ENCODE assay signal across 8 cellular contexts in the genomic region with DNA sequence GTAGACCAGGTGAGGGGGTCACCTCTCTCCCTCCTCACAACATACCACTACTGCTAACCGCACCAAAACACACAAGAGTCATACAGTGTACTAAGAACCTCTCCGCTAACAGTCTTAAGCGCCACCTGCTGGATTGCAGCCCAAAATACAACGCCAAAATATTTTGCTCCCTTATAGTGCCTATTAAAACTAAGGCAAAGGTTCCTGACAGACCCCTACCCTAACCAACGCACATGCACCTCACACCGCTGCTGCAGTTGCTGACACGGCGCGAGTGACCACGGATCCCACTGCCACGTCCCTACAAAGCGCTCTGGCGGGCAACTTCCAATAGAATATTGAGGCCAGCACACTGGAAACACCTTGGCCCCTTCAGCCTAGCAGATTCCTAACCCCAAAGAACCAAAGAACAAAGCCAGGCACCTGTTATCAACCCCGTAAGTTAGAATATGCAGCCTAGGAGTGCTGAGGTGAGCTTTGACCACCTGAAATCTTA.
DNase-seq lines count a peak whose midpoint lies in the region; ATAC-seq and TF ChIP-seq lines count a peak whose summit lies in the region.

No MANE protein-coding gene starts in this region.

- POLR2A ChIA-PET in activated CD4-positive, alpha-beta memory T cell treated with anti-CD3 and anti-CD28 coated beads for 36 hours (lab: Charles Lee), result no interaction called here
- POLR2A ChIA-PET in activated CD4-positive, alpha-beta memory T cell treated with anti-CD3 and anti-CD28 coated beads, Interleukin-2, amount 10 ng/mL, durations not matched to agents 7 days and 5 days (lab: Charles Lee), result no interaction called here

- intact Hi-C loops in activated CD4-positive, alpha-beta memory T cell treated with anti-CD3 and anti-CD28 coated beads for 36 hours (cut with micrococcal nuclease), result no loop called here

- no peak overlapping the region for H3K27ac ChIP-seq in epithelial cell of prostate

- DNase-seq in activated CD4-positive, alpha-beta memory T cell treated with anti-CD3 and anti-CD28 coated beads for 36 hours, result peak; percentile 25
- DNase-seq in activated CD4-positive, alpha-beta memory T cell treated with anti-CD3 and anti-CD28 coated beads, Interleukin-2, amount 10 ng/mL, durations not matched to agents 7 days and 5 days, result no peak
- DNase-seq in OCI-M1 (lab: John Stamatoyannopoulos, UW), result peak; percentile 87
- peak; percentile 2 for DNase-seq in epithelial cell of prostate (ENCODE audit: low read depth, low spot score)
- DNase-seq in osteocyte (ENCODE audit: extremely low spot score, unreplicated experiment), result no peak

- H3K27ac Mint-ChIP-seq in activated CD4-positive, alpha-beta memory T cell treated with anti-CD3 and anti-CD28 coated beads for 36 hours, result no peak overlapping the region
- H3K27ac Mint-ChIP-seq in activated CD4-positive, alpha-beta memory T cell treated with anti-CD3 and anti-CD28 coated beads, Interleukin-2, amount 10 ng/mL, durations not matched to agents 7 days and 5 days, result no peak overlapping the region
- no peak overlapping the region for H3K27ac Mint-ChIP-seq in osteocyte (ENCODE audit: unreplicated experiment)
- H3K27ac Mint-ChIP-seq in activated T-helper 17 cell treated with anti-CD3 and anti-CD28 coated beads, Interleukin-2, amount 50 U/mL, for 72 hours, result no peak overlapping the region

- CTCF ChIA-PET in activated CD4-positive, alpha-beta memory T cell treated with anti-CD3 and anti-CD28 coated beads for 36 hours (lab: Charles Lee), result interaction anchor here (1.1 kb wide), 1 partner anchor 708 kb away, joined by 3 read pairs; no protein-coding TSS in a partner anchor
- CTCF ChIA-PET in activated CD4-positive, alpha-beta memory T cell treated with anti-CD3 and anti-CD28 coated beads, Interleukin-2, amount 10 ng/mL, durations not matched to agents 7 days and 5 days (lab: Charles Lee), result interaction anchor here (1.1 kb wide), 1 partner anchor 13 kb away, joined by 3 read pairs; no protein-coding TSS in a partner anchor

- peak; percentile 85 for ATAC-seq in GM19468 (IDR thresholded peaks at IDR 0.05; ENCODE audit: extremely low read depth, unreplicated experiment)
- peak; percentile 97 for ATAC-seq in HG03378 (IDR thresholded peaks at IDR 0.05; ENCODE audit: unreplicated experiment)
- no peak for ATAC-seq in activated T-helper 17 cell treated with anti-CD3 and anti-CD28 coated beads, Interleukin-2, amount 50 U/mL, for 72 hours (replicated peaks)

- H3K36me3 Mint-ChIP-seq in activated CD4-positive, alpha-beta memory T cell treated with anti-CD3 and anti-CD28 coated beads for 36 hours, result no peaks in the 10 kb centered on the region
- no peaks in the 10 kb centered on the region for H3K36me3 Mint-ChIP-seq in activated CD4-positive, alpha-beta memory T cell treated with anti-CD3 and anti-CD28 coated beads, Interleukin-2, amount 10 ng/mL, durations not matched to agents 7 days and 5 days (ENCODE audit: low read depth)
- H3K36me3 Mint-ChIP-seq in osteocyte (ENCODE audit: unreplicated experiment), result peaks cover 19% of the 10 kb centered on the region
- no peaks in the 10 kb centered on the region for H3K36me3 Mint-ChIP-seq in activated T-helper 17 cell treated with anti-CD3 and anti-CD28 coated beads, Interleukin-2, amount 50 U/mL, for 72 hours (ENCODE audit: low read depth)

- H3K9me3 Mint-ChIP-seq in activated CD4-positive, alpha-beta memory T cell treated with anti-CD3 and anti-CD28 coated beads for 36 hours, result peaks cover 20% of the 10 kb centered on the region
- H3K9me3 Mint-ChIP-seq in activated CD4-positive, alpha-beta memory T cell treated with anti-CD3 and anti-CD28 coated beads, Interleukin-2, amount 10 ng/mL, durations not matched to agents 7 days and 5 days, result peaks cover 8% of the 10 kb centered on the region
- peaks cover 44% of the 10 kb centered on the region for H3K9me3 Mint-ChIP-seq in osteocyte (ENCODE audit: unreplicated experiment)
- H3K9me3 Mint-ChIP-seq in activated T-helper 17 cell treated with anti-CD3 and anti-CD28 coated beads, Interleukin-2, amount 50 U/mL, for 72 hours, result peaks cover 17% of the 10 kb centered on the region

- H3K27me3 Mint-ChIP-seq in activated CD4-positive, alpha-beta memory T cell treated with anti-CD3 and anti-CD28 coated beads for 36 hours, result no peaks in the 10 kb centered on the region
- no peaks in the 10 kb centered on the region for H3K27me3 Mint-ChIP-seq in activated CD4-positive, alpha-beta memory T cell treated with anti-CD3 and anti-CD28 coated beads, Interleukin-2, amount 10 ng/mL, durations not matched to agents 7 days and 5 days
- H3K27me3 Mint-ChIP-seq in osteocyte (ENCODE audit: unreplicated experiment), result no peaks in the 10 kb centered on the region
- no peaks in the 10 kb centered on the region for H3K27me3 Mint-ChIP-seq in activated T-helper 17 cell treated with anti-CD3 and anti-CD28 coated beads, Interleukin-2, amount 50 U/mL, for 72 hours

- no peaks in the 10 kb centered on the region for H3K4me1 Mint-ChIP-seq in activated CD4-positive, alpha-beta memory T cell treated with anti-CD3 and anti-CD28 coated beads for 36 hours (ENCODE audit: low read depth)
- no peaks in the 10 kb centered on the region for H3K4me1 Mint-ChIP-seq in activated CD4-positive, alpha-beta memory T cell treated with anti-CD3 and anti-CD28 coated beads, Interleukin-2, amount 10 ng/mL, durations not matched to agents 7 days and 5 days
- peaks cover 11% of the 10 kb centered on the region for H3K4me1 Mint-ChIP-seq in osteocyte (ENCODE audit: unreplicated experiment)
- H3K4me1 Mint-ChIP-seq in activated T-helper 17 cell treated with anti-CD3 and anti-CD28 coated beads, Interleukin-2, amount 50 U/mL, for 72 hours, result no peaks in the 10 kb centered on the region

- no peak overlapping the region for H3K4me3 Mint-ChIP-seq in activated CD4-positive, alpha-beta memory T cell treated with anti-CD3 and anti-CD28 coated beads for 36 hours
- H3K4me3 Mint-ChIP-seq in activated CD4-positive, alpha-beta memory T cell treated with anti-CD3 and anti-CD28 coated beads, Interleukin-2, amount 10 ng/mL, durations not matched to agents 7 days and 5 days, result no peak overlapping the region
- H3K4me3 Mint-ChIP-seq in osteocyte (ENCODE audit: unreplicated experiment), result no peak overlapping the region
- H3K4me3 Mint-ChIP-seq in activated T-helper 17 cell treated with anti-CD3 and anti-CD28 coated beads, Interleukin-2, amount 50 U/mL, for 72 hours, result no peak overlapping the region

- TF ChIP-seq CTCF in osteocyte (IDR thresholded peaks at IDR 0.05), result peak; percentile 59

Comparison
In these comparisons a context has a peak if more than half of its experiments do, and no peak if none do; other contexts are left out.
1. DNase-seq: peak in activated CD4-positive, alpha-beta memory T cell treated with anti-CD3 and anti-CD28 coated beads for 36 hours (single experiment), OCI-M1 (single experiment) and epithelial cell of prostate (single experiment); none in activated CD4-positive, alpha-beta memory T cell treated with anti-CD3 and anti-CD28 coated beads, Interleukin-2, amount 10 ng/mL, durations not matched to agents 7 days and 5 days (single experiment) and osteocyte (single experiment).